Comparison of ENCODE assay signal across 19 cellular contexts in the genomic region with DNA sequence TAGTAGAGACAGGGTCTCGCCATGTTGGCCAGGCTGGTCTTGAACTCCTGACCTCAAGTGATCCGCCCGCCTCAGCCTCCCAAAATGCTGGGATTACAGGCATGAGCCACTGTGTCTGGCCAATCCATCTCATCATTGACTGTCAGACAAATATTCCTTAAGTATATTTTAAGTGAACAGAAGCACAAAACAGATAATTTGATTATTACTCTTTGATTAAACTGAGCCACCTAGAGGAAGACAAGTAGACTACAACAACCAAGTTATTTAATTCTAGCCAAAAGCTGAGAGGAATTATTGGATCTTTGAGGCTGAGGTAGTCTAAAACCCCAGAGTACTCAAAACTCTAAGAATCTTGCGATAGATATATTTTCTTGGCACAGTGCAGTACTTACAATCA. TPM values are rescaled to one million over a fixed set of nuclear protein-coding genes. Genes with fewer than 3 reads are reported as not detected.
DNase-seq lines count a peak whose midpoint lies in the region; ATAC-seq, FAIRE-seq and TF ChIP-seq lines count a peak whose summit lies in the region.
"Had no signal": no experiment of that assay in that cellular context is flagged by ENCODE, and none has a peak within 500 bp of the region (broad histone marks: within the 10 kb centered on the region; RNA-seq: fewer than 3 reads in every experiment).

No MANE protein-coding gene starts in this region.

- peak; percentile 33; the same call in 1 of the 2 replicates for TF ChIP-seq CTCF in AG04450 (IDR thresholded peaks at IDR 0.05; ENCODE audit: low read depth, low read length)
- peak; percentile 51; the same call in 1 of the 2 replicates for TF ChIP-seq CTCF in Panc1 (IDR thresholded peaks at IDR 0.05)
- TF ChIP-seq CTCF in fibroblast of the aortic adventitia (IDR thresholded peaks at IDR 0.05; ENCODE audit: insufficient read depth, low read length) = peak; percentile 22

- POLR2A ChIA-PET in AG04450 (lab: Yijun Ruan, JAX) = no interaction called here
- POLR2A ChIA-PET in Panc1 (lab: Charles Lee) = interaction anchor here (0.5 to 0.6 kb wide), 3 partner anchors 48 to 207 kb away, joined by 3 to 19 read pairs (median 4); no protein-coding TSS in a partner anchor

- no peak overlapping the region for H3K27ac ChIP-seq in AG04450 (ENCODE audit: low read depth, low read length)
- no peak overlapping the region for H3K27ac ChIP-seq in Panc1 (ENCODE audit: low read length)
- H3K27ac ChIP-seq: prostate gland had no signal

- H3K4me3 ChIP-seq in AG04450 (ENCODE audit: low read depth, low read length) (no peak overlapping the region), Panc1 (ENCODE audit: low read depth in 2 of 2, low read length in 2 of 2) (no peak overlapping the region), fibroblast of the aortic adventitia (ENCODE audit: low read depth, low read length) (no peak overlapping the region)
- H3K4me3 ChIP-seq: HAP-1, K562, prostate gland had no signal

- DNase-seq in AG04450 (ENCODE audit: low read depth, low spot score) (no peak), GM03348 (ENCODE audit: low spot score) (peak; percentile 32), Panc1 (ENCODE audit: low read depth, low spot score) (no peak), fibroblast of the aortic adventitia (ENCODE audit: low read depth) (peak; percentile 3), cerebellum (ENCODE audit: low spot score) (no peak), frontal cortex (ENCODE audit: low spot score in 2 of 2) (no peak)
- DNase-seq in activated CD4-positive, alpha-beta T cell treated with anti-CD3 and anti-CD28 coated beads for 1 hour = no peak
- DNase-seq: activated T-cell treated with anti-CD3 and anti-CD28 coated beads, Interleukin-2, amount 50 U/mL, for 24 hours; amniotic stem cell; effector memory CD8-positive, alpha-beta T cell; NCI-H2171 treated with DMSO at 0.1 percent for 48 hours; stimulated activated CD4-positive, alpha-beta T cell treated with anti-CD3 and anti-CD28 coated beads, Interleukin-4, amount 100 ng/mL, for 24 hours had no signal

- intact Hi-C loops in Panc1 (cut with micrococcal nuclease; ENCODE audit: unreplicated experiment) = no loop called here

- ATAC-seq in Panc1 = no peak
- ATAC-seq in HG03565 (IDR thresholded peaks at IDR 0.05; ENCODE audit: unreplicated experiment) = no peak
- ATAC-seq: effector memory CD8-positive, alpha-beta T cell; K562; Right ventricle myocardium inferior had no signal

- no peak for FAIRE-seq in frontal cortex (lab: Jason Lieb, UNC)
- FAIRE-seq: GM19239, K562 had no signal

- in situ Hi-C loops in Panc1 (cut with HindIII; ENCODE audit: low pct_unique_long_range_greater_than_20kb, low sequenced_read_pairs) = no loop called here

- H3K27me3 ChIP-seq in AG04450 (ENCODE audit: control insufficient read depth, insufficient read depth, low read length) = no peaks in the 10 kb centered on the region
- H3K27me3 ChIP-seq in Panc1 (ENCODE audit: control insufficient read depth, insufficient read depth, low read length) = no peaks in the 10 kb centered on the region

- no TSS peak for BruUV-seq in Panc1 (replicated peaks; lab: Mats Ljungman, UMichigan)

- H3K4me1 ChIP-seq in Panc1 (ENCODE audit: control insufficient read depth, insufficient read depth, low read length) = no peaks in the 10 kb centered on the region
- H3K4me1 ChIP-seq: HAP-1, prostate gland had no signal

- no peaks in the 10 kb centered on the region for H3K9me3 ChIP-seq in AG04450 (ENCODE audit: control insufficient read depth, insufficient read depth, low read length)
- no peaks in the 10 kb centered on the region for H3K9me3 ChIP-seq in Panc1 (ENCODE audit: control insufficient read depth, insufficient read depth, low read depth, low read length)
- H3K9me3 ChIP-seq: HAP-1, prostate gland had no signal

- H3K36me3 ChIP-seq in Panc1 (ENCODE audit: control insufficient read depth, insufficient read depth, low read length) = no peaks in the 10 kb centered on the region
- H3K36me3 ChIP-seq: prostate gland had no signal

- CTCF ChIA-PET in AG04450 (lab: Charles Lee) (interaction anchor here (0.6 to 1.2 kb wide), 5 partner anchors 8 to 30 kb away, joined by 3 to 5 read pairs (median 4); no protein-coding TSS in a partner anchor), Panc1 (lab: Charles Lee) (no interaction called here)

RNA-seq across cellular contexts. Expression of a gene that starts 1.2 kb away (rescaled TPM):
- not detected in 2 replicates for polyA plus RNA-seq in AG04450 (2011; rRNA removed)
- 0.26 TPM in 1 of 2 replicates, not detected in the other for polyA minus RNA-seq in AG04450 (2011; rRNA and poly(A)+ RNA removed)
- 0.26 TPM for total RNA-seq in Panc1 (2021; ENCODE audit: unreplicated experiment)
- 0.24 TPM for polyA plus RNA-seq in Panc1 (2012; ENCODE audit: insufficient read length)
- total RNA-seq in fibroblast of the aortic adventitia (ENCODE audit: low replicate concordance) = not detected in 2 replicates
- total RNA-seq in cerebellum = 0.18 TPM
- 0.82 TPM for total RNA-seq in frontal cortex
- total RNA-seq: K562, mesenteric fat pad, Right ventricle myocardium inferior had no signal

RNA-seq across cellular contexts. Expression of a gene that starts 54.4 kb away (rescaled TPM):
- polyA plus RNA-seq in AG04450 (2011; rRNA removed) = 20.8 and 33.2 TPM in 2 replicates
- 15.8 and 23.6 TPM in 2 replicates for polyA minus RNA-seq in AG04450 (2011; rRNA and poly(A)+ RNA removed)
- total RNA-seq in Panc1 (2021; ENCODE audit: unreplicated experiment) (71.6 TPM), fibroblast of the aortic adventitia (ENCODE audit: low replicate concordance) (8.7 and 49.5 TPM in 2 replicates), cerebellum (25.7 TPM), frontal cortex (13.5 TPM)
- 30.4 TPM for polyA plus RNA-seq in Panc1 (2012; ENCODE audit: insufficient read length)

Comparison
In these comparisons a context has a peak if more than half of its experiments do, and no peak if none do; other contexts are left out.
1. DNase-seq: peak in GM03348 (single experiment) and fibroblast of the aortic adventitia (single experiment); none in AG04450 (single experiment), Panc1 (single experiment), cerebellum (single experiment), activated CD4-positive, alpha-beta T cell treated with anti-CD3 and anti-CD28 coated beads for 1 hour (single experiment) and frontal cortex (0 of 2).
2. Peak in every context shown above with its lines, with median percentiles within 50 percentile points of each other: CTCF ChIP-seq.